1 cellular context compared by ENCODE assay signal in the genomic region with DNA sequence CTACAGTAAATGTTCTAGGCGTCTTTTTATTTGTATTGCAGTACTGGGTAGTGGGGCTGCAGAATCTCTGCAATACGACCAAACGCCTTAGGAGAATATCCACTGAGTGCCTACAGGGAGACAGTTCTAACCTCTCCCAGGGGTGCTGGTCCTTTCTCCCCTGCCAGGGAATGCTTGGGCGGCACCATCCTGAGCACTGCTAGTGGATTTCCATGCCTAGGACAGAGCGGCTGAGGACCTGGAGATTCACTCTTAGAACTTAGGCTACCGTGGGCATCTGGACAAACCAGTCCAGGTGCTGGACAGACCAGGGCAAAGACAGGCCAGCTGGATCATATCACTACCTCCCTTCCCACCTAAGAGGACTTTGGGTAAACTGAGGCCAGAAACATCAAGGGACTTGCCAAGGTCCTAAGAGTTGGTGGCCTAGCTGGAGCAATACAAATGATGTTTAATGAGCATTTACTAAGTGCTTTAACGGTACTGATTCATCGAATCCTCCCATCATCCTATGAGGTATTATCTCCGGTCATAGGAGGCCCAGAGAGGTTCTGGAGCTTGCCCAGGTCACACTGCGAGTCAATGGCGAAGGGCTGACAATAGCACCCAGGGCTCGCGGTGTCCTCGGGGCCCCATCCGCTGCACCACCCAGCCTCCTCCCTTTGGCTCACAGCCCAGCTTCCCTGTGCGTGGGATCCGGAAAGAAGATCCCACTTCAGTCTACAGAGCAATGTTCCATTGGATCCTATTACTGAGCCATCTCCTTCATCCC.
TF ChIP-seq lines count a peak whose summit lies in the region.

No MANE protein-coding gene starts in this region.

TF ChIP-seq in GM23338, 12 proteins besides CTCF, POLR2A, EP300 and RAD21 (continued from another document):
- TF ChIP-seq, protein P1, sequence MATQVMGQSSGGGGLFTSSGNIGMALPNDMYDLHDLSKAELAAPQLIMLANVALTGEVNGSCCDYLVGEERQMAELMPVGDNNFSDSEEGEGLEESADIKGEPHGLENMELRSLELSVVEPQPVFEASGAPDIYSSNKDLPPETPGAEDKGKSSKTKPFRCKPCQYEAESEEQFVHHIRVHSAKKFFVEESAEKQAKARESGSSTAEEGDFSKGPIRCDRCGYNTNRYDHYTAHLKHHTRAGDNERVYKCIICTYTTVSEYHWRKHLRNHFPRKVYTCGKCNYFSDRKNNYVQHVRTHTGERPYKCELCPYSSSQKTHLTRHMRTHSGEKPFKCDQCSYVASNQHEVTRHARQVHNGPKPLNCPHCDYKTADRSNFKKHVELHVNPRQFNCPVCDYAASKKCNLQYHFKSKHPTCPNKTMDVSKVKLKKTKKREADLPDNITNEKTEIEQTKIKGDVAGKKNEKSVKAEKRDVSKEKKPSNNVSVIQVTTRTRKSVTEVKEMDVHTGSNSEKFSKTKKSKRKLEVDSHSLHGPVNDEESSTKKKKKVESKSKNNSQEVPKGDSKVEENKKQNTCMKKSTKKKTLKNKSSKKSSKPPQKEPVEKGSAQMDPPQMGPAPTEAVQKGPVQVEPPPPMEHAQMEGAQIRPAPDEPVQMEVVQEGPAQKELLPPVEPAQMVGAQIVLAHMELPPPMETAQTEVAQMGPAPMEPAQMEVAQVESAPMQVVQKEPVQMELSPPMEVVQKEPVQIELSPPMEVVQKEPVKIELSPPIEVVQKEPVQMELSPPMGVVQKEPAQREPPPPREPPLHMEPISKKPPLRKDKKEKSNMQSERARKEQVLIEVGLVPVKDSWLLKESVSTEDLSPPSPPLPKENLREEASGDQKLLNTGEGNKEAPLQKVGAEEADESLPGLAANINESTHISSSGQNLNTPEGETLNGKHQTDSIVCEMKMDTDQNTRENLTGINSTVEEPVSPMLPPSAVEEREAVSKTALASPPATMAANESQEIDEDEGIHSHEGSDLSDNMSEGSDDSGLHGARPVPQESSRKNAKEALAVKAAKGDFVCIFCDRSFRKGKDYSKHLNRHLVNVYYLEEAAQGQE (IDR thresholded peaks at IDR 0.05; ENCODE audit: unreplicated experiment): no peak
- TF ChIP-seq STAT1 (IDR thresholded peaks at IDR 0.05; ENCODE audit: unreplicated experiment) (no peak), POLR2AphosphoS5 (IDR thresholded peaks at IDR 0.05; ENCODE audit: low read depth) (no peak), ZNF114 (CRISPR knock-in tag; IDR thresholded peaks at IDR 0.05) (no peak), JUNB (IDR thresholded peaks at IDR 0.05; ENCODE audit: unreplicated experiment) (no peak), EZH2 (IDR thresholded peaks at IDR 0.05; ENCODE audit: low read depth, unreplicated experiment) (no peak), EZH2phosphoT487 (IDR thresholded peaks at IDR 0.05; ENCODE audit: unreplicated experiment) (no peak), NANOG (IDR thresholded peaks at IDR 0.05; ENCODE audit: borderline replicate concordance) (no peak)
- TF ChIP-seq, protein P2, sequence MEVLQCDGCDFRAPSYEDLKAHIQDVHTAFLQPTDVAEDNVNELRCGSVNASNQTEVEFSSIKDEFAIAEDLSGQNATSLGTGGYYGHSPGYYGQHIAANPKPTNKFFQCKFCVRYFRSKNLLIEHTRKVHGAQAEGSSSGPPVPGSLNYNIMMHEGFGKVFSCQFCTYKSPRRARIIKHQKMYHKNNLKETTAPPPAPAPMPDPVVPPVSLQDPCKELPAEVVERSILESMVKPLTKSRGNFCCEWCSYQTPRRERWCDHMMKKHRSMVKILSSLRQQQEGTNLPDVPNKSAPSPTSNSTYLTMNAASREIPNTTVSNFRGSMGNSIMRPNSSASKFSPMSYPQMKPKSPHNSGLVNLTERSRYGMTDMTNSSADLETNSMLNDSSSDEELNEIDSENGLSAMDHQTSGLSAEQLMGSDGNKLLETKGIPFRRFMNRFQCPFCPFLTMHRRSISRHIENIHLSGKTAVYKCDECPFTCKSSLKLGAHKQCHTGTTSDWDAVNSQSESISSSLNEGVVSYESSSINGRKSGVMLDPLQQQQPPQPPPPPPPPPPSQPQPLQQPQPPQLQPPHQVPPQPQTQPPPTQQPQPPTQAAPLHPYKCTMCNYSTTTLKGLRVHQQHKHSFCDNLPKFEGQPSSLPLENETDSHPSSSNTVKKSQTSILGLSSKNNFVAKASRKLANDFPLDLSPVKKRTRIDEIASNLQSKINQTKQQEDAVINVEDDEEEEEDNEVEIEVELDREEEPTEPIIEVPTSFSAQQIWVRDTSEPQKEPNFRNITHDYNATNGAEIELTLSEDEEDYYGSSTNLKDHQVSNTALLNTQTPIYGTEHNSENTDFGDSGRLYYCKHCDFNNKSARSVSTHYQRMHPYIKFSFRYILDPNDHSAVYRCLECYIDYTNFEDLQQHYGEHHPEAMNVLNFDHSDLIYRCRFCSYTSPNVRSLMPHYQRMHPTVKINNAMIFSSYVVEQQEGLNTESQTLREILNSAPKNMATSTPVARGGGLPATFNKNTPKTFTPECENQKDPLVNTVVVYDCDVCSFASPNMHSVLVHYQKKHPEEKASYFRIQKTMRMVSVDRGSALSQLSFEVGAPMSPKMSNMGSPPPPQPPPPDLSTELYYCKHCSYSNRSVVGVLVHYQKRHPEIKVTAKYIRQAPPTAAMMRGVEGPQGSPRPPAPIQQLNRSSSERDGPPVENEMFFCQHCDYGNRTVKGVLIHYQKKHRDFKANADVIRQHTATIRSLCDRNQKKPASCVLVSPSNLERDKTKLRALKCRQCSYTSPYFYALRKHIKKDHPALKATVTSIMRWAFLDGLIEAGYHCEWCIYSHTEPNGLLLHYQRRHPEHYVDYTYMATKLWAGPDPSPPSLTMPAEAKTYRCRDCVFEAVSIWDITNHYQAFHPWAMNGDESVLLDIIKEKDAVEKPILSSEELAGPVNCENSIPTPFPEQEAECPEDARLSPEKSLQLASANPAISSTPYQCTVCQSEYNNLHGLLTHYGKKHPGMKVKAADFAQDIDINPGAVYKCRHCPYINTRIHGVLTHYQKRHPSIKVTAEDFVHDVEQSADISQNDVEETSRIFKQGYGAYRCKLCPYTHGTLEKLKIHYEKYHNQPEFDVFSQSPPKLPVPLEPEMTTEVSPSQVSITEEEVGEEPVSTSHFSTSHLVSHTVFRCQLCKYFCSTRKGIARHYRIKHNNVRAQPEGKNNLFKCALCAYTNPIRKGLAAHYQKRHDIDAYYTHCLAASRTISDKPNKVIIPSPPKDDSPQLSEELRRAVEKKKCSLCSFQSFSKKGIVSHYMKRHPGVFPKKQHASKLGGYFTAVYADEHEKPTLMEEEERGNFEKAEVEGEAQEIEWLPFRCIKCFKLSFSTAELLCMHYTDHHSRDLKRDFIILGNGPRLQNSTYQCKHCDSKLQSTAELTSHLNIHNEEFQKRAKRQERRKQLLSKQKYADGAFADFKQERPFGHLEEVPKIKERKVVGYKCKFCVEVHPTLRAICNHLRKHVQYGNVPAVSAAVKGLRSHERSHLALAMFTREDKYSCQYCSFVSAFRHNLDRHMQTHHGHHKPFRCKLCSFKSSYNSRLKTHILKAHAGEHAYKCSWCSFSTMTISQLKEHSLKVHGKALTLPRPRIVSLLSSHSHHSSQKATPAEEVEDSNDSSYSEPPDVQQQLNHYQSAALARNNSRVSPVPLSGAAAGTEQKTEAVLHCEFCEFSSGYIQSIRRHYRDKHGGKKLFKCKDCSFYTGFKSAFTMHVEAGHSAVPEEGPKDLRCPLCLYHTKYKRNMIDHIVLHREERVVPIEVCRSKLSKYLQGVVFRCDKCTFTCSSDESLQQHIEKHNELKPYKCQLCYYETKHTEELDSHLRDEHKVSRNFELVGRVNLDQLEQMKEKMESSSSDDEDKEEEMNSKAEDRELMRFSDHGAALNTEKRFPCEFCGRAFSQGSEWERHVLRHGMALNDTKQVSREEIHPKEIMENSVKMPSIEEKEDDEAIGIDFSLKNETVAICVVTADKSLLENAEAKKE (CRISPR knock-in tag; IDR thresholded peaks at IDR 0.05): no peak
